Comparison of ENCODE assay signal across 12 cellular contexts in genomic region chr6:74606488-74607135, GRCh38.
DNase-seq lines count a peak whose midpoint lies in the region; TF ChIP-seq lines count a peak whose summit lies in the region.
"Had no signal": no experiment of that assay in that cellular context is flagged by ENCODE, and none has a peak within 500 bp of the region (broad histone marks: within the 10 kb centered on the region; RNA-seq: fewer than 3 reads in every experiment).

No MANE protein-coding gene starts in this region.

- POLR2A ChIA-PET in SK-N-SH (lab: Yijun Ruan, JAX): no interaction called here
- POLR2A ChIA-PET in activated CD4-positive, alpha-beta memory T cell treated with anti-CD3 and anti-CD28 coated beads, Interleukin-2, amount 10 ng/mL, durations not matched to agents 7 days and 5 days (lab: Charles Lee): no interaction called here

- no peak for TF ChIP-seq EP300 in SK-N-SH (IDR thresholded peaks at IDR 0.05; ENCODE audit: borderline replicate concordance in 1 of 2, low read depth in 1 of 2, low read length in 1 of 2)

- TF ChIP-seq RAD21 in SK-N-SH (IDR thresholded peaks at IDR 0.05; ENCODE audit: low read length): no peak

- no peaks in the 10 kb centered on the region for H3F3A ChIP-seq in SK-N-SH (replicated peaks; ENCODE audit: insufficient read depth)

- H3K9ac ChIP-seq in SK-N-SH: no peak overlapping the region

- H3K4me1 Mint-ChIP-seq in activated CD4-positive, alpha-beta memory T cell treated with anti-CD3 and anti-CD28 coated beads, Interleukin-2, amount 10 ng/mL, durations not matched to agents 7 days and 5 days: no peaks in the 10 kb centered on the region

- H3K9me3 Mint-ChIP-seq in activated CD4-positive, alpha-beta memory T cell treated with anti-CD3 and anti-CD28 coated beads, Interleukin-2, amount 10 ng/mL, durations not matched to agents 7 days and 5 days: no peaks in the 10 kb centered on the region

- H3K4me1 ChIP-seq in SK-N-SH (ENCODE audit: control insufficient read depth in 1 of 2, insufficient read depth in 2 of 2, low read depth in 1 of 2, low read length in 1 of 2): 0 out of 4 replicates have a peak, but pooled peaks cover 0 to 3% of the 10 kb centered on the region in 2 experiments

- H3K4me3 ChIP-seq in SK-N-SH (ENCODE audit: low read depth in 2 of 2, low read length in 1 of 2) (no peak overlapping the region), fibroblast of villous mesenchyme (ENCODE audit: low read depth, low read length) (no peak overlapping the region), retinal pigment epithelial cell (ENCODE audit: low read length) (no peak overlapping the region)

- no peak overlapping the region for H3K27ac ChIP-seq in SK-N-SH (ENCODE audit: low read depth in 2 of 2, low read length in 1 of 2)
- H3K27ac ChIP-seq: neutrophil had no signal

- WGBS in SK-N-SH (ENCODE audit: low lambda C conversion rate): under 1% methylated on average over 3 of the region's 3 CpGs

- no peaks in the 10 kb centered on the region for H3K9me2 ChIP-seq in SK-N-SH

- H3K4me2 ChIP-seq in SK-N-SH: 0 out of 2 replicates have a peak overlapping the region, but pooled peaks have one; percentile 11

- no peak overlapping the region for H3K4me3 Mint-ChIP-seq in activated CD4-positive, alpha-beta memory T cell treated with anti-CD3 and anti-CD28 coated beads, Interleukin-2, amount 10 ng/mL, durations not matched to agents 7 days and 5 days
- H3K4me3 Mint-ChIP-seq: activated T-cell treated with anti-CD3 and anti-CD28 coated beads, Interleukin-2, amount 50 U/mL, for 72 hours had no signal

- H3K27ac Mint-ChIP-seq in activated CD4-positive, alpha-beta memory T cell treated with anti-CD3 and anti-CD28 coated beads, Interleukin-2, amount 10 ng/mL, durations not matched to agents 7 days and 5 days: no peak overlapping the region
- H3K27ac Mint-ChIP-seq: activated T-cell treated with anti-CD3 and anti-CD28 coated beads, Interleukin-2, amount 50 U/mL, for 72 hours had no signal

- H3K27me3 Mint-ChIP-seq in activated CD4-positive, alpha-beta memory T cell treated with anti-CD3 and anti-CD28 coated beads, Interleukin-2, amount 10 ng/mL, durations not matched to agents 7 days and 5 days: no peaks in the 10 kb centered on the region

- peak; percentile 91 for DNase-seq in GM04503 (ENCODE audit: low read depth)
- DNase-seq in SK-N-SH: no peak
- DNase-seq in fibroblast of villous mesenchyme (ENCODE audit: low read depth): peak; percentile 87
- DNase-seq in retinal pigment epithelial cell (ENCODE audit: low read depth): peak; percentile 73
- no peak for DNase-seq in NCI-H82 (lab: John Stamatoyannopoulos, UW)
- DNase-seq in NCI-H446 (lab: John Stamatoyannopoulos, UW): no peak
- DNase-seq in activated CD4-positive, alpha-beta memory T cell treated with anti-CD3 and anti-CD28 coated beads, Interleukin-2, amount 10 ng/mL, durations not matched to agents 7 days and 5 days: no peak
- no peak for DNase-seq in DMS 273 treated with DMSO at 0.1 percent for 48 hours (lab: John Stamatoyannopoulos, UW)
- DNase-seq: activated T-cell treated with anti-CD3 and anti-CD28 coated beads, Interleukin-2, amount 50 U/mL, for 72 hours; DMS53; NCI-H1694 had no signal

- no peaks in the 10 kb centered on the region for H3K36me3 ChIP-seq in SK-N-SH (replicated peaks in 1 of 2; ENCODE audit: control insufficient read depth in 1 of 2, insufficient read depth in 2 of 2, low read length in 1 of 2)
- H3K36me3 ChIP-seq: neutrophil had no signal

- no peaks in the 10 kb centered on the region for H3K9me3 ChIP-seq in SK-N-SH
- H3K9me3 ChIP-seq: neutrophil had no signal

- H3K36me3 Mint-ChIP-seq in activated CD4-positive, alpha-beta memory T cell treated with anti-CD3 and anti-CD28 coated beads, Interleukin-2, amount 10 ng/mL, durations not matched to agents 7 days and 5 days (ENCODE audit: low read depth): no peaks in the 10 kb centered on the region

- CTCF ChIA-PET in SK-N-SH (lab: Yijun Ruan, JAX): no interaction called here
- CTCF ChIA-PET in activated CD4-positive, alpha-beta memory T cell treated with anti-CD3 and anti-CD28 coated beads, Interleukin-2, amount 10 ng/mL, durations not matched to agents 7 days and 5 days (lab: Charles Lee): no interaction called here

- H3K79me2 ChIP-seq in SK-N-SH (ENCODE audit: insufficient read depth): no peaks in the 10 kb centered on the region

- H2AFZ ChIP-seq in SK-N-SH (ENCODE audit: low read depth): no peak overlapping the region

- H4K20me1 ChIP-seq in SK-N-SH (ENCODE audit: insufficient read depth): no peaks in the 10 kb centered on the region

- no peak for TF ChIP-seq CTCF in SK-N-SH (IDR thresholded peaks at IDR 0.05)
- TF ChIP-seq CTCF in fibroblast of villous mesenchyme (IDR thresholded peaks at IDR 0.05; ENCODE audit: insufficient read depth, low read depth, low read length): no peak
- TF ChIP-seq CTCF in retinal pigment epithelial cell (conservative IDR thresholded peaks at IDR 0.05; ENCODE audit: low read depth, low read length): no peak

- peaks cover 5% of the 10 kb centered on the region; the same call in 1 of the 2 replicates for H3K27me3 ChIP-seq in SK-N-SH (ENCODE audit: insufficient read depth)
- H3K27me3 ChIP-seq: neutrophil had no signal

TF ChIP-seq in SK-N-SH, 30 proteins besides CTCF, POLR2A, EP300 and RAD21:
- no peak for TF ChIP-seq GATA2 (CRISPR knock-in tag; IDR thresholded peaks at IDR 0.05)
- TF ChIP-seq FOSL2 (IDR thresholded peaks at IDR 0.05; ENCODE audit: borderline replicate concordance, low read depth): peak; percentile 55; the same call in 1 of the 2 replicates

Comparison
In these comparisons a context has a peak if more than half of its experiments do, and no peak if none do; other contexts are left out.
1. DNase-seq: peak in GM04503 (single experiment), fibroblast of villous mesenchyme (single experiment) and retinal pigment epithelial cell (single experiment); none in SK-N-SH (single experiment), NCI-H82 (single experiment), NCI-H446 (0 of 2), activated CD4-positive, alpha-beta memory T cell treated with anti-CD3 and anti-CD28 coated beads, Interleukin-2, amount 10 ng/mL, durations not matched to agents 7 days and 5 days (single experiment) and DMS 273 treated with DMSO at 0.1 percent for 48 hours (single experiment).